In genomic region chrX:138872537-138872936, GRCh38 we compare ENCODE assay signal across 15 cellular contexts.
A peak's percentile ranks its signal among the peaks of the same experiment; 100 is the strongest.
DNase-seq lines count a peak whose midpoint lies in the region; ATAC-seq and TF ChIP-seq lines count a peak whose summit lies in the region.
"Had no signal": no experiment of that assay in that cellular context is flagged by ENCODE, and none has a peak within 500 bp of the region (broad histone marks: within the 10 kb centered on the region; RNA-seq: fewer than 3 reads in every experiment).

No MANE protein-coding gene starts in this region.

- no peaks in the 10 kb centered on the region for H3K79me2 ChIP-seq in mesendoderm (ENCODE audit: control insufficient read depth, insufficient read depth, low read length)

- in situ Hi-C loops in astrocyte of the spinal cord (cut with HindIII; ENCODE audit: low sequenced_read_pairs), result no loop called here

- no peaks in the 10 kb centered on the region for H3K36me3 ChIP-seq in mesendoderm (ENCODE audit: control insufficient read depth, insufficient read depth, low read length)
- H3K36me3 ChIP-seq: BLaER1 treated with 17β-estradiol and CSF1 and Interleukin-3, amounts not matched to agents 10 nM and 100 nM; HAP-1 had no signal

- H2BK5ac ChIP-seq in mesendoderm (ENCODE audit: low read length), result no peak overlapping the region

- H3K79me1 ChIP-seq in mesendoderm (ENCODE audit: low read length), result no peaks in the 10 kb centered on the region

- no peak overlapping the region for H3K23ac ChIP-seq in mesendoderm (ENCODE audit: low read length)

- ATAC-seq in HG03159 (IDR thresholded peaks at IDR 0.05; ENCODE audit: unreplicated experiment), result no peak
- ATAC-seq in HG03025 (IDR thresholded peaks at IDR 0.05; ENCODE audit: low FRiP score, unreplicated experiment), result no peak
- no peak for ATAC-seq in HG03571 (IDR thresholded peaks at IDR 0.05; ENCODE audit: unreplicated experiment)

- no peak overlapping the region for H3K27ac ChIP-seq in mesendoderm (ENCODE audit: low read depth, low read length)
- H3K27ac ChIP-seq: BLaER1 treated with 17β-estradiol and CSF1 and Interleukin-3, amounts not matched to agents 10 nM and 100 nM; HL-60 had no signal

- no peak overlapping the region for H2AK5ac ChIP-seq in mesendoderm (ENCODE audit: low read length)

- H4K8ac ChIP-seq in mesendoderm (ENCODE audit: low read depth, low read length), result no peak overlapping the region

- H2BK120ac ChIP-seq in mesendoderm (ENCODE audit: low read depth, low read length), result no peak overlapping the region

- H3K4me1 ChIP-seq in mesendoderm (ENCODE audit: control insufficient read depth, low read depth, low read length), result no peaks in the 10 kb centered on the region
- H3K4me1 ChIP-seq: HAP-1 had no signal

- no peak overlapping the region for H3K9ac ChIP-seq in mesendoderm (ENCODE audit: low read length)
- H3K9ac ChIP-seq: BLaER1 treated with 17β-estradiol and CSF1 and Interleukin-3, amounts not matched to agents 10 nM and 100 nM had no signal

- WGBS in mesendoderm (ENCODE audit: extremely low coverage, insufficient coverage, low lambda C conversion rate), result no CpG with 5 or more reads among the region's 1 CpG

- H2BK15ac ChIP-seq in mesendoderm (replicated peaks; ENCODE audit: low read depth), result no peak overlapping the region

- no peak for TF ChIP-seq CTCF in astrocyte of the spinal cord (IDR thresholded peaks at IDR 0.05; ENCODE audit: low read depth, low read length)

- no peaks in the 10 kb centered on the region for H3K27me3 ChIP-seq in mesendoderm (ENCODE audit: insufficient read depth, low read length, poor library complexity)

- DNase-seq in M059J (ENCODE audit: low read depth), result peak; percentile 65
- peak; percentile 4 for DNase-seq in astrocyte of the spinal cord (ENCODE audit: low read depth, low spot score)
- DNase-seq in mesendoderm, result peak; percentile 9
- no peak for DNase-seq in RPMI8226
- DNase-seq: ACHN; CD4-positive, CD25-positive, alpha-beta regulatory T cell; DMS53; GF-D8; IMR-90 had no signal

- no peak overlapping the region for H3K4me2 ChIP-seq in mesendoderm (ENCODE audit: low read length)
- H3K4me2 ChIP-seq: BLaER1 treated with 17β-estradiol and CSF1 and Interleukin-3, amounts not matched to agents 10 nM and 100 nM had no signal

- no peak overlapping the region for H3K18ac ChIP-seq in mesendoderm (ENCODE audit: low read length)

- no peak overlapping the region for H4K5ac ChIP-seq in mesendoderm (ENCODE audit: low read length)

- no peak overlapping the region for H3K56ac ChIP-seq in mesendoderm (ENCODE audit: low read length)

- H3K4ac ChIP-seq in mesendoderm (ENCODE audit: low read depth, low read length), result no peak overlapping the region

- no peak overlapping the region for H3K4me3 ChIP-seq in astrocyte of the spinal cord (ENCODE audit: low read depth, low read length)
- no peak overlapping the region for H3K4me3 ChIP-seq in mesendoderm (ENCODE audit: low read length)
- H3K4me3 ChIP-seq: BLaER1 treated with 17β-estradiol and CSF1 and Interleukin-3, amounts not matched to agents 10 nM and 100 nM; HAP-1 had no signal
